In the genomic region with DNA sequence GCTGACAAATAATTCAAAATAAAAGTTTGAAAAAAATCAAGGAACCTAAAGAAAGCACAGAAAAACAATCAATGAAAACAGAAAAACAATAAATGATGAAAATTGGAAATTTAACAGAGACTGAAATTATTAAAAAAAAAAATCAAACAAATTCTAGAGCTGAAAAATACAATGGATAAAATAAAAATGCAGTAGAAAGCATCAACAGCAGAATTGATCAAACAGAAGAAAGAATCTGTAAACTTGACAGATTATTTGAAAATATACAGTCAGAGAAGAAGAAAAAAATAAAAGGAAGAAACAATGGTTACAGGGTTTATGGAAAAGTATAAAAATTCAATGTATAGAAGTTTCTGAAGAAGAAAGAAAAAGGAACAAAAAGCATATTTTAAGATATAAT, we compare ENCODE assay signal across 13 cellular contexts. TPM values are rescaled to one million over a fixed set of nuclear protein-coding genes. Genes with fewer than 3 reads are reported as not detected.
"Had no signal": no experiment of that assay in that cellular context is flagged by ENCODE, and none has a peak within 500 bp of the region (broad histone marks: within the 10 kb centered on the region; RNA-seq: fewer than 3 reads in every experiment).

No MANE protein-coding gene starts in this region.

- ATAC-seq: GM23338 had no signal

- H3K9ac ChIP-seq: KMS-11 had no signal

- DNase-seq: H9, HCEC 1CT, HFFc6, IMR-90, Karpas-422, KBM-7 had no signal

- H3K4me2 ChIP-seq: GM23338, KMS-11 had no signal

- FAIRE-seq: H1, H54, HTR-8/SVneo had no signal

- H2AFZ ChIP-seq: GM23338 had no signal

- H3K4me3 ChIP-seq: GM23338 had no signal

- H3K27ac ChIP-seq: KMS-11 had no signal

RNA-seq across cellular contexts. Expression of a gene that starts 16.2 kb away (rescaled TPM):
- total RNA-seq: HFFc6, HT-29, IMR-90, LHCN-M2 had no signal
- polyA plus RNA-seq: IMR-90 had no signal

RNA-seq across cellular contexts. Expression of a gene that starts 33.9 kb away (rescaled TPM):
- total RNA-seq: HFFc6, HT-29, IMR-90, LHCN-M2 had no signal
- polyA plus RNA-seq: IMR-90 had no signal

RNA-seq across cellular contexts. Expression of a gene that starts 40.7 kb away (rescaled TPM):
- total RNA-seq: GM23338, H1, H9, HFFc6, HT-29, IMR-90, LHCN-M2 had no signal
- polyA plus RNA-seq: GM23338, H1, IMR-90 had no signal
